In genomic region chrX:120769576-120770341, GRCh38 we compare ENCODE assay signal across 9 cellular contexts.
DNase-seq lines count a peak whose midpoint lies in the region; ATAC-seq, FAIRE-seq and TF ChIP-seq lines count a peak whose summit lies in the region.
"Had no signal": no experiment of that assay in that cellular context is flagged by ENCODE, and none has a peak within 500 bp of the region (broad histone marks: within the 10 kb centered on the region; RNA-seq: fewer than 3 reads in every experiment).

No MANE protein-coding gene starts in this region.

- no peak for TF ChIP-seq POLR2A in heart left ventricle (IDR thresholded peaks at IDR 0.05)

- peak overlapping the region in 1 of 12 donors; percentile 15 for H3K27ac ChIP-seq in heart left ventricle

- intact Hi-C loops in heart left ventricle (cut with DNase I) = loop anchor here in 9 of 10 donors (2.0 to 10.0 kb wide), 4 partner anchors 267 to 275 kb away; no protein-coding TSS in a partner anchor

- no peak for FAIRE-seq in HTR-8/SVneo (lab: Jason Lieb, UNC)

- DNase-seq in ELR (ENCODE audit: low read depth) = peak; percentile 69
- DNase-seq in HTR-8/SVneo (ENCODE audit: insufficient read length, low spot score) = peak; percentile 18
- DNase-seq in SHP77 treated with DMSO at 0.1 percent for 48 hours (lab: John Stamatoyannopoulos, UW) = peak; percentile 7
- no peak for DNase-seq in heart left ventricle
- no peak for DNase-seq in stimulated activated CD4-positive, alpha-beta T cell treated with anti-CD3 and anti-CD28 coated beads, Interleukin-2, amount 100 ng/mL, for 24 hours
- no peak for DNase-seq in cerebellar nuclear complex (lab: John Stamatoyannopoulos, UW)
- DNase-seq: activated B cell treated with CpG ODN at 0.5 μM for 24 hours had no signal

- peaks cover 0 to 2% (median 0%) of the 10 kb centered on the region in 12 donors for H3K4me1 ChIP-seq in heart left ventricle

- H3K36me3 ChIP-seq in heart left ventricle = no peaks in the 10 kb centered on the region

- TF ChIP-seq CTCF in heart left ventricle (IDR thresholded peaks at IDR 0.05) = peak in 11 of 12 donors; percentile 14 to 52 (median 27)

- ATAC-seq in heart left ventricle = peak in 3 of 4 donors; percentile 47 to 51 (median 49)
- ATAC-seq in HG02870 (IDR thresholded peaks at IDR 0.05; ENCODE audit: unreplicated experiment) = no peak
- no peak for ATAC-seq in HG03159 (IDR thresholded peaks at IDR 0.05; ENCODE audit: unreplicated experiment)

- H3K27me3 ChIP-seq in heart left ventricle = no peaks in the 10 kb centered on the region

- WGBS in heart left ventricle, 4 donors = 47 to 62% (median 53%) methylated on average over 8 of the region's 8 CpGs

- H3K4me3 ChIP-seq in heart left ventricle = no peak overlapping the region

- H3K9me3 ChIP-seq in heart left ventricle = no peaks in the 10 kb centered on the region

Comparison
In these comparisons a context has a peak if more than half of its experiments do, and no peak if none do; other contexts are left out.
1. DNase-seq: peak in ELR (single experiment), HTR-8/SVneo (single experiment) and SHP77 treated with DMSO at 0.1 percent for 48 hours (single experiment); none in heart left ventricle (0 of 5), stimulated activated CD4-positive, alpha-beta T cell treated with anti-CD3 and anti-CD28 coated beads, Interleukin-2, amount 100 ng/mL, for 24 hours (0 of 2) and cerebellar nuclear complex (0 of 2).
2. ATAC-seq: peak in heart left ventricle (3 of 4); none in HG02870 (single experiment) and HG03159 (single experiment).